In genomic region chr6:160851031-160851430, GRCh38 we compare ENCODE assay signal across 29 cellular contexts.
"Had no signal": no experiment of that assay in that cellular context is flagged by ENCODE, and none has a peak within 500 bp of the region (broad histone marks: within the 10 kb centered on the region; RNA-seq: fewer than 3 reads in every experiment).

No MANE protein-coding gene starts in this region.

- H3K4me3 ChIP-seq: adrenal gland, ascending aorta, body of pancreas, breast epithelium, cardiac muscle cell had no signal

- H3K27ac ChIP-seq: adrenal gland, ascending aorta, body of pancreas, brain microvascular endothelial cell, breast epithelium, cardiac muscle cell had no signal

- DNase-seq: activated effector memory CD4-positive, alpha-beta T cell treated with anti-CD3 and anti-CD28 coated beads, Interleukin-2, amount 50 U/mL, for 16 hours; activated effector memory CD4-positive, alpha-beta T cell treated with Interleukin-2 at 50 U/mL for 16 hours; activated gamma-delta T cell; activated gamma-delta T cell treated with Interleukin-2 at 50 U/mL for 16 hours; activated naive CD4-positive, alpha-beta T cell; activated naive CD4-positive, alpha-beta T cell treated with anti-CD3 and anti-CD28 coated beads for 36 hours; activated naive CD4-positive, alpha-beta T cell treated with anti-CD3 and anti-CD28 coated beads, Interleukin-2, amount 10 ng/mL, durations not matched to agents 7 days and 5 days; activated naive CD4-positive, alpha-beta T cell treated with anti-CD3 and anti-CD28 coated beads, Interleukin-2, amount 50 U/mL, for 16 hours; activated naive CD4-positive, alpha-beta T cell treated with Interleukin-2 at 50 U/mL for 16 hours; activated naive CD8-positive, alpha-beta T cell treated with anti-CD3 and anti-CD28 coated beads for 36 hours; activated naive CD8-positive, alpha-beta T cell treated with anti-CD3 and anti-CD28 coated beads, Interleukin-2, amount 10 ng/mL, durations not matched to agents 7 days and 5 days; activated naive CD8-positive, alpha-beta T cell treated with anti-CD3 and anti-CD28 coated beads, Interleukin-2, amount 50 U/mL, for 24 hours; activated T-cell treated with anti-CD3 and anti-CD28 coated beads, Interleukin-2, amount 50 U/mL, for 1 hour; activated T-cell treated with anti-CD3 and anti-CD28 coated beads, Interleukin-2, amount 50 U/mL, for 24 hours; activated T-cell treated with anti-CD3 and anti-CD28 coated beads, Interleukin-2, amount 50 U/mL, for 4 hours; activated T-cell treated with anti-CD3 and anti-CD28 coated beads, Interleukin-2, amount 50 U/mL, for 48 hours; activated T-cell treated with anti-CD3 and anti-CD28 coated beads, Interleukin-2, amount 50 U/mL, for 72 hours; adrenal gland; amniotic stem cell; amygdala; anterior cingulate cortex; aorta; body of pancreas; brain microvascular endothelial cell; central memory CD4-positive, alpha-beta T cell; cerebellar nuclear complex had no signal

- H3K4me1 ChIP-seq: adrenal gland, ascending aorta, body of pancreas, breast epithelium had no signal

- H3K36me3 ChIP-seq: adrenal gland, ascending aorta, brain microvascular endothelial cell, breast epithelium, cardiac muscle cell had no signal

- H3K9me3 ChIP-seq: adrenal gland, ascending aorta, body of pancreas, breast epithelium had no signal
